1 cellular context compared by ENCODE assay signal in the genomic region with DNA sequence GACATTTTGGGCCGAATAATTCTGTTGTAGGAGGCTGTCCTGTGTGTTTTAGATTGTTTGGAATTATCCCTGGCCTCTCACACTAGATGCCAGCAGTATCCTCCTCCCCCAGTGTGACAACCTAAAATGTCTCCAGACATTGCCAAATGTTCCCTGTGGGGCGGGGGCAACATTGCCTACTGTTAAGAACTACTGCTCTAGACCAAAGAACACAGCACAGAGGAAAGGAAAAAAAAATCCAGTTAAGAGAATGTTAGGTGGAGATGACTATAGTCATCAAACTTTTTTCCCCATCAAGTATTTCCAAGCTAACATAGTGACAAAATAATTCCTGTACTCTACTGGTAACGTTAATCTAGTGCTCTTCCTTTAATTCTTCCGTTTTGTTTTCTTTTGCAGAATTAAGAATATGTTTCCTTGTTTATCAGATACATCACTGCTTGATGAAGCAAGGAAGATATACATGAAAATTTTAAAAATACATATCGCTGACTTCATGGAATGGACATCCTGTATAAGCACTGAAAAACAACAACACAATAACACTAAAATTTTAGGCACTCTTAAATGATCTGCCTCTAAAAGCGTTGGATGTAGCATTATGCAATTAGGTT.
TF ChIP-seq lines count a peak whose summit lies in the region.

No MANE protein-coding gene starts in this region.

TF ChIP-seq in HEK293, 187 proteins besides CTCF, POLR2A, EP300 and RAD21 (continued from another document and continues in another):
- TF ChIP-seq, protein P1, sequence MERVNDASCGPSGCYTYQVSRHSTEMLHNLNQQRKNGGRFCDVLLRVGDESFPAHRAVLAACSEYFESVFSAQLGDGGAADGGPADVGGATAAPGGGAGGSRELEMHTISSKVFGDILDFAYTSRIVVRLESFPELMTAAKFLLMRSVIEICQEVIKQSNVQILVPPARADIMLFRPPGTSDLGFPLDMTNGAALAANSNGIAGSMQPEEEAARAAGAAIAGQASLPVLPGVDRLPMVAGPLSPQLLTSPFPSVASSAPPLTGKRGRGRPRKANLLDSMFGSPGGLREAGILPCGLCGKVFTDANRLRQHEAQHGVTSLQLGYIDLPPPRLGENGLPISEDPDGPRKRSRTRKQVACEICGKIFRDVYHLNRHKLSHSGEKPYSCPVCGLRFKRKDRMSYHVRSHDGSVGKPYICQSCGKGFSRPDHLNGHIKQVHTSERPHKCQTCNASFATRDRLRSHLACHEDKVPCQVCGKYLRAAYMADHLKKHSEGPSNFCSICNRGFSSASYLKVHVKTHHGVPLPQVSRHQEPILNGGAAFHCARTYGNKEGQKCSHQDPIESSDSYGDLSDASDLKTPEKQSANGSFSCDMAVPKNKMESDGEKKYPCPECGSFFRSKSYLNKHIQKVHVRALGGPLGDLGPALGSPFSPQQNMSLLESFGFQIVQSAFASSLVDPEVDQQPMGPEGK (tag by site-specific recombination; IDR thresholded peaks at IDR 0.05), result peak; percentile 29; the same call in 1 of the 2 replicates
- no peak for TF ChIP-seq FEZF1 (tag by site-specific recombination; IDR thresholded peaks at IDR 0.05)
- TF ChIP-seq ZNF214 (tag by site-specific recombination; IDR thresholded peaks at IDR 0.05; ENCODE audit: borderline replicate concordance), result no peak
- TF ChIP-seq SCRT1 (tag by site-specific recombination; IDR thresholded peaks at IDR 0.05; ENCODE audit: borderline replicate concordance), result no peak
- TF ChIP-seq ZNF112 (tag by site-specific recombination; IDR thresholded peaks at IDR 0.05), result no peak
- TF ChIP-seq GLI4 (tag by site-specific recombination; IDR thresholded peaks at IDR 0.05), result no peak
- TF ChIP-seq ZNF24 (tag by site-specific recombination; IDR thresholded peaks at IDR 0.05), result no peak
- no peak for TF ChIP-seq ZFP3 (tag by site-specific recombination; IDR thresholded peaks at IDR 0.05; ENCODE audit: low read depth)
- no peak for TF ChIP-seq ZNF132 (tag by site-specific recombination; IDR thresholded peaks at IDR 0.05; ENCODE audit: borderline replicate concordance)
- no peak for TF ChIP-seq ZNF596 (tag by site-specific recombination; IDR thresholded peaks at IDR 0.05)
- TF ChIP-seq, protein P2, sequence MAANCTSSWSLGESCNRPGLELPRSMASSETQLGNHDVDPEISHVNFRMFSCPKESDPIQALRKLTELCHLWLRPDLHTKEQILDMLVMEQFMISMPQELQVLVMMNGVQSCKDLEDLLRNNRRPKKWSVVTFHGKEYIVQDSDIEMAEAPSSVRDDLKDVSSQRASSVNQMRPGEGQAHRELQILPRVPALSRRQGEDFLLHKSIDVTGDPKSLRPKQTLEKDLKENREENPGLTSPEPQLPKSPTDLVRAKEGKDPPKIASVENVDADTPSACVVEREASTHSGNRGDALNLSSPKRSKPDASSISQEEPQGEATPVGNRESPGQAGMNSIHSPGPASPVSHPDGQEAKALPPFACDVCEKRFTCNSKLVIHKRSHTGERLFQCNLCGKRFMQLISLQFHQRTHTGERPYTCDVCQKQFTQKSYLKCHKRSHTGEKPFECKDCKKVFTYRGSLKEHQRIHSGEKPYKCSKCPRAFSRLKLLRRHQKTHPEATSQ (tag by site-specific recombination; IDR thresholded peaks at IDR 0.05), result no peak
- TF ChIP-seq ZNF624 (tag by site-specific recombination; IDR thresholded peaks at IDR 0.05), result no peak
- TF ChIP-seq SP7 (tag by site-specific recombination; IDR thresholded peaks at IDR 0.05), result no peak
- TF ChIP-seq ZNF138 (tag by site-specific recombination; IDR thresholded peaks at IDR 0.05; ENCODE audit: borderline replicate concordance), result no peak
- TF ChIP-seq ZNF777 (tag by site-specific recombination; IDR thresholded peaks at IDR 0.05; ENCODE audit: borderline replicate concordance), result no peak
- TF ChIP-seq, protein P3, sequence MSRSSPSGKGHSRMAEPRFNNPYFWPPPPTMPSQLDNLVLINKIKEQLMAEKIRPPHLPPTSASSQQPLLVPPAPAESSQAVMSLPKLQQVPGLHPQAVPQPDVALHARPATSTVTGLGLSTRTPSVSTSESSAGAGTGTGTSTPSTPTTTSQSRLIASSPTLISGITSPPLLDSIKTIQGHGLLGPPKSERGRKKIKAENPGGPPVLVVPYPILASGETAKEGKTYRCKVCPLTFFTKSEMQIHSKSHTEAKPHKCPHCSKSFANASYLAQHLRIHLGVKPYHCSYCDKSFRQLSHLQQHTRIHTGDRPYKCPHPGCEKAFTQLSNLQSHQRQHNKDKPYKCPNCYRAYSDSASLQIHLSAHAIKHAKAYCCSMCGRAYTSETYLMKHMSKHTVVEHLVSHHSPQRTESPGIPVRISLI (tag by site-specific recombination; IDR thresholded peaks at IDR 0.05), result peak; percentile 56
- TF ChIP-seq, protein P4, sequence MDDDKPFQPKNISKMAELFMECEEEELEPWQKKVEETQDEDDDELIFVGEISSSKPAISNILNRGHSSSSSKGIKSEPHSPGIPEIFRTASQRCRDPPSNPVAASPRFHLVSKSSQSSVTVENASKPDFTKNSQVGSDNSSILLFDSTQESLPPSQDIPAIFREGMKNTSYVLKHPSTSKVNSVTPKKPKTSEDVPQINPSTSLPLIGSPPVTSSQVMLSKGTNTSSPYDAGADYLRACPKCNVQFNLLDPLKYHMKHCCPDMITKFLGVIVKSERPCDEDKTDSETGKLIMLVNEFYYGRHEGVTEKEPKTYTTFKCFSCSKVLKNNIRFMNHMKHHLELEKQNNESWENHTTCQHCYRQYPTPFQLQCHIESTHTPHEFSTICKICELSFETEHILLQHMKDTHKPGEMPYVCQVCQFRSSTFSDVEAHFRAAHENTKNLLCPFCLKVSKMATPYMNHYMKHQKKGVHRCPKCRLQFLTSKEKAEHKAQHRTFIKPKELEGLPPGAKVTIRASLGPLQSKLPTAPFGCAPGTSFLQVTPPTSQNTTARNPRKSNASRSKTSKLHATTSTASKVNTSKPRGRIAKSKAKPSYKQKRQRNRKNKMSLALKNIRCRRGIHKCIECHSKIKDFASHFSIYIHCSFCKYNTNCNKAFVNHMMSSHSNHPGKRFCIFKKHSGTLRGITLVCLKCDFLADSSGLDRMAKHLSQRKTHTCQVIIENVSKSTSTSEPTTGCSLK (tag by site-specific recombination; IDR thresholded peaks at IDR 0.05), result no peak
- no peak for TF ChIP-seq ZNF266 (tag by site-specific recombination; IDR thresholded peaks at IDR 0.05; ENCODE audit: low read depth)
- no peak for TF ChIP-seq MZF1 (tag by site-specific recombination; IDR thresholded peaks at IDR 0.05; ENCODE audit: borderline replicate concordance)
- no peak for TF ChIP-seq GFI1B (tag by site-specific recombination; IDR thresholded peaks at IDR 0.05)
- TF ChIP-seq BCL11B (tag by site-specific recombination; IDR thresholded peaks at IDR 0.05; ENCODE audit: low read depth), result no peak
- no peak for TF ChIP-seq ZNF514 (tag by site-specific recombination; IDR thresholded peaks at IDR 0.05)
- no peak for TF ChIP-seq KLF7 (tag by site-specific recombination; IDR thresholded peaks at IDR 0.05; ENCODE audit: borderline replicate concordance)
- TF ChIP-seq, protein P5, sequence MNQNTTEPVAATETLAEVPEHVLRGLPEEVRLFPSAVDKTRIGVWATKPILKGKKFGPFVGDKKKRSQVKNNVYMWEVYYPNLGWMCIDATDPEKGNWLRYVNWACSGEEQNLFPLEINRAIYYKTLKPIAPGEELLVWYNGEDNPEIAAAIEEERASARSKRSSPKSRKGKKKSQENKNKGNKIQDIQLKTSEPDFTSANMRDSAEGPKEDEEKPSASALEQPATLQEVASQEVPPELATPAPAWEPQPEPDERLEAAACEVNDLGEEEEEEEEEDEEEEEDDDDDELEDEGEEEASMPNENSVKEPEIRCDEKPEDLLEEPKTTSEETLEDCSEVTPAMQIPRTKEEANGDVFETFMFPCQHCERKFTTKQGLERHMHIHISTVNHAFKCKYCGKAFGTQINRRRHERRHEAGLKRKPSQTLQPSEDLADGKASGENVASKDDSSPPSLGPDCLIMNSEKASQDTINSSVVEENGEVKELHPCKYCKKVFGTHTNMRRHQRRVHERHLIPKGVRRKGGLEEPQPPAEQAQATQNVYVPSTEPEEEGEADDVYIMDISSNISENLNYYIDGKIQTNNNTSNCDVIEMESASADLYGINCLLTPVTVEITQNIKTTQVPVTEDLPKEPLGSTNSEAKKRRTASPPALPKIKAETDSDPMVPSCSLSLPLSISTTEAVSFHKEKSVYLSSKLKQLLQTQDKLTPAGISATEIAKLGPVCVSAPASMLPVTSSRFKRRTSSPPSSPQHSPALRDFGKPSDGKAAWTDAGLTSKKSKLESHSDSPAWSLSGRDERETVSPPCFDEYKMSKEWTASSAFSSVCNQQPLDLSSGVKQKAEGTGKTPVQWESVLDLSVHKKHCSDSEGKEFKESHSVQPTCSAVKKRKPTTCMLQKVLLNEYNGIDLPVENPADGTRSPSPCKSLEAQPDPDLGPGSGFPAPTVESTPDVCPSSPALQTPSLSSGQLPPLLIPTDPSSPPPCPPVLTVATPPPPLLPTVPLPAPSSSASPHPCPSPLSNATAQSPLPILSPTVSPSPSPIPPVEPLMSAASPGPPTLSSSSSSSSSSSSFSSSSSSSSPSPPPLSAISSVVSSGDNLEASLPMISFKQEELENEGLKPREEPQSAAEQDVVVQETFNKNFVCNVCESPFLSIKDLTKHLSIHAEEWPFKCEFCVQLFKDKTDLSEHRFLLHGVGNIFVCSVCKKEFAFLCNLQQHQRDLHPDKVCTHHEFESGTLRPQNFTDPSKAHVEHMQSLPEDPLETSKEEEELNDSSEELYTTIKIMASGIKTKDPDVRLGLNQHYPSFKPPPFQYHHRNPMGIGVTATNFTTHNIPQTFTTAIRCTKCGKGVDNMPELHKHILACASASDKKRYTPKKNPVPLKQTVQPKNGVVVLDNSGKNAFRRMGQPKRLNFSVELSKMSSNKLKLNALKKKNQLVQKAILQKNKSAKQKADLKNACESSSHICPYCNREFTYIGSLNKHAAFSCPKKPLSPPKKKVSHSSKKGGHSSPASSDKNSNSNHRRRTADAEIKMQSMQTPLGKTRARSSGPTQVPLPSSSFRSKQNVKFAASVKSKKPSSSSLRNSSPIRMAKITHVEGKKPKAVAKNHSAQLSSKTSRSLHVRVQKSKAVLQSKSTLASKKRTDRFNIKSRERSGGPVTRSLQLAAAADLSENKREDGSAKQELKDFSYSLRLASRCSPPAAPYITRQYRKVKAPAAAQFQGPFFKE (tag by site-specific recombination; IDR thresholded peaks at IDR 0.05; ENCODE audit: borderline replicate concordance), result no peak
- TF ChIP-seq, protein P6, sequence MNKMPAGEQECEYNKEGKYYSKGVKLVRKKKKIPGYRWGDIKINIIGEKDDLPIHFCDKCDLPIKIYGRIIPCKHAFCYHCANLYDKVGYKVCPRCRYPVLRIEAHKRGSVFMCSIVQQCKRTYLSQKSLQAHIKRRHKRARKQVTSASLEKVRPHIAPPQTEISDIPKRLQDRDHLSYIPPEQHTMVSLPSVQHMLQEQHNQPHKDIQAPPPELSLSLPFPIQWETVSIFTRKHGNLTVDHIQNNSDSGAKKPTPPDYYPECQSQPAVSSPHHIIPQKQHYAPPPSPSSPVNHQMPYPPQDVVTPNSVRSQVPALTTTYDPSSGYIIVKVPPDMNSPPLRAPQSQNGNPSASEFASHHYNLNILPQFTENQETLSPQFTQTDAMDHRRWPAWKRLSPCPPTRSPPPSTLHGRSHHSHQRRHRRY (tag by site-specific recombination; IDR thresholded peaks at IDR 0.05), result no peak
- peak; percentile 16; the same call in 1 of the 2 replicates for TF ChIP-seq IKZF3 (tag by site-specific recombination; IDR thresholded peaks at IDR 0.05)
- peak; percentile 59; the same call in 1 of the 2 replicates for TF ChIP-seq ZIC2 (tag by site-specific recombination; IDR thresholded peaks at IDR 0.05)
- 0 out of 2 replicates have a peak, but pooled peaks have one; percentile 27 for TF ChIP-seq ZNF366 (tag by site-specific recombination; conservative IDR thresholded peaks at IDR 0.05)
- no peak for TF ChIP-seq ZNF184 (tag by site-specific recombination; IDR thresholded peaks at IDR 0.05)
- no peak for TF ChIP-seq GLIS1 (tag by site-specific recombination; IDR thresholded peaks at IDR 0.05)
- TF ChIP-seq, protein P7, sequence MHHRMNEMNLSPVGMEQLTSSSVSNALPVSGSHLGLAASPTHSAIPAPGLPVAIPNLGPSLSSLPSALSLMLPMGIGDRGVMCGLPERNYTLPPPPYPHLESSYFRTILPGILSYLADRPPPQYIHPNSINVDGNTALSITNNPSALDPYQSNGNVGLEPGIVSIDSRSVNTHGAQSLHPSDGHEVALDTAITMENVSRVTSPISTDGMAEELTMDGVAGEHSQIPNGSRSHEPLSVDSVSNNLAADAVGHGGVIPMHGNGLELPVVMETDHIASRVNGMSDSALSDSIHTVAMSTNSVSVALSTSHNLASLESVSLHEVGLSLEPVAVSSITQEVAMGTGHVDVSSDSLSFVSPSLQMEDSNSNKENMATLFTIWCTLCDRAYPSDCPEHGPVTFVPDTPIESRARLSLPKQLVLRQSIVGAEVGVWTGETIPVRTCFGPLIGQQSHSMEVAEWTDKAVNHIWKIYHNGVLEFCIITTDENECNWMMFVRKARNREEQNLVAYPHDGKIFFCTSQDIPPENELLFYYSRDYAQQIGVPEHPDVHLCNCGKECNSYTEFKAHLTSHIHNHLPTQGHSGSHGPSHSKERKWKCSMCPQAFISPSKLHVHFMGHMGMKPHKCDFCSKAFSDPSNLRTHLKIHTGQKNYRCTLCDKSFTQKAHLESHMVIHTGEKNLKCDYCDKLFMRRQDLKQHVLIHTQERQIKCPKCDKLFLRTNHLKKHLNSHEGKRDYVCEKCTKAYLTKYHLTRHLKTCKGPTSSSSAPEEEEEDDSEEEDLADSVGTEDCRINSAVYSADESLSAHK (tag by site-specific recombination; IDR thresholded peaks at IDR 0.05), result no peak
- TF ChIP-seq, protein P8, sequence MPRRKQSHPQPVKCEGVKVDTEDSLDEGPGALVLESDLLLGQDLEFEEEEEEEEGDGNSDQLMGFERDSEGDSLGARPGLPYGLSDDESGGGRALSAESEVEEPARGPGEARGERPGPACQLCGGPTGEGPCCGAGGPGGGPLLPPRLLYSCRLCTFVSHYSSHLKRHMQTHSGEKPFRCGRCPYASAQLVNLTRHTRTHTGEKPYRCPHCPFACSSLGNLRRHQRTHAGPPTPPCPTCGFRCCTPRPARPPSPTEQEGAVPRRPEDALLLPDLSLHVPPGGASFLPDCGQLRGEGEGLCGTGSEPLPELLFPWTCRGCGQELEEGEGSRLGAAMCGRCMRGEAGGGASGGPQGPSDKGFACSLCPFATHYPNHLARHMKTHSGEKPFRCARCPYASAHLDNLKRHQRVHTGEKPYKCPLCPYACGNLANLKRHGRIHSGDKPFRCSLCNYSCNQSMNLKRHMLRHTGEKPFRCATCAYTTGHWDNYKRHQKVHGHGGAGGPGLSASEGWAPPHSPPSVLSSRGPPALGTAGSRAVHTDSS (tag by site-specific recombination; IDR thresholded peaks at IDR 0.05), result no peak
- TF ChIP-seq, protein P9, sequence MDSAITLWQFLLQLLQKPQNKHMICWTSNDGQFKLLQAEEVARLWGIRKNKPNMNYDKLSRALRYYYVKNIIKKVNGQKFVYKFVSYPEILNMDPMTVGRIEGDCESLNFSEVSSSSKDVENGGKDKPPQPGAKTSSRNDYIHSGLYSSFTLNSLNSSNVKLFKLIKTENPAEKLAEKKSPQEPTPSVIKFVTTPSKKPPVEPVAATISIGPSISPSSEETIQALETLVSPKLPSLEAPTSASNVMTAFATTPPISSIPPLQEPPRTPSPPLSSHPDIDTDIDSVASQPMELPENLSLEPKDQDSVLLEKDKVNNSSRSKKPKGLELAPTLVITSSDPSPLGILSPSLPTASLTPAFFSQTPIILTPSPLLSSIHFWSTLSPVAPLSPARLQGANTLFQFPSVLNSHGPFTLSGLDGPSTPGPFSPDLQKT (IDR thresholded peaks at IDR 0.05; ENCODE audit: borderline replicate concordance, low read depth, low read length), result no peak
- TF ChIP-seq ZNF404 (tag by site-specific recombination; IDR thresholded peaks at IDR 0.05), result no peak
- TF ChIP-seq ZBTB17 (tag by site-specific recombination; IDR thresholded peaks at IDR 0.05), result 0 out of 2 replicates have a peak, but pooled peaks have one; percentile 9
- TF ChIP-seq HOXC10 (CRISPR knock-in tag; IDR thresholded peaks at IDR 0.05), result no peak
- TF ChIP-seq ZNF391 (tag by site-specific recombination; IDR thresholded peaks at IDR 0.05; ENCODE audit: borderline replicate concordance, low read depth), result no peak
- TF ChIP-seq ZNF2 (tag by site-specific recombination; IDR thresholded peaks at IDR 0.05), result no peak
